Comparison of ENCODE assay signal across 10 cellular contexts in the genomic region with DNA sequence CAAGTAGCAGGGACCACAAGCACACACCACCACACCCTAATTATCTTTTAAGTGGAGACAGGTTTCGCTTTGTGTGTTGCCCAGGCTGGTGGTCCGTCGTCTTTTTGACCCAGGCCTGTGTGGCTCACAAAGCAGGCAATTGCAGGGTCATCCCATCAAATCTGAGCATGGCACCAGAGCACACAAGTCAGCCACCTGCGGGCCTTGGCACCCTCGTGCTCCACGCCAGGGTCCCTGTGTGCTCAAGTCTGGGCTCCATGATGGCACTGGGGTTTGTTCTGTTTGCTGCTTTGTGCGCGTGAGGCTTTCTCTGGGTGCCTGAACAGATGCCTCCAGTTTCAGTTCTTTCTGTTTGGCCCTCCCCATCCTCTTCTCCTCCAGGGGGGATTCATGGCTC. TPM values are rescaled to one million over a fixed set of nuclear protein-coding genes. Genes with fewer than 3 reads are reported as not detected.
DNase-seq lines count a peak whose midpoint lies in the region; ATAC-seq and TF ChIP-seq lines count a peak whose summit lies in the region.
"Had no signal": no experiment of that assay in that cellular context is flagged by ENCODE, and none has a peak within 500 bp of the region (broad histone marks: within the 10 kb centered on the region; RNA-seq: fewer than 3 reads in every experiment).

No MANE protein-coding gene starts in this region.

- no peaks in the 10 kb centered on the region for H3K27me3 ChIP-seq in BLaER1

- H3K9ac ChIP-seq in BLaER1: peak overlapping the region; percentile 92

- no peaks in the 10 kb centered on the region for H3K9me3 ChIP-seq in BLaER1

- peak overlapping the region; percentile 96 for H3K27ac Mint-ChIP-seq in HFFc6
- H3K27ac Mint-ChIP-seq in naive B cell: peak overlapping the region in 2 of 6 donors; percentile 30 to 78

- no peak for TF ChIP-seq CTCF in HFFc6 (IDR thresholded peaks at IDR 0.05)

- H3K27ac ChIP-seq in BLaER1 (peak overlapping the region; percentile 95), angular gyrus (ENCODE audit: low read depth, low read length) (peak overlapping the region; percentile 15)

- H3K36me3 Mint-ChIP-seq in HFFc6 (ENCODE audit: low read depth): peaks cover 8% of the 10 kb centered on the region
- H3K36me3 Mint-ChIP-seq in naive B cell: no peaks in the 10 kb centered on the region

- H4K20me1 ChIP-seq in BLaER1: peaks cover 73% of the 10 kb centered on the region

- peaks cover 78% of the 10 kb centered on the region for H3K4me1 ChIP-seq in BLaER1

- no peak for DNase-seq in HFFc6
- no peak for DNase-seq in naive B cell
- DNase-seq in head of caudate nucleus: no peak
- no peak for DNase-seq in stimulated activated CD4-positive, alpha-beta T cell treated with anti-CD3 and anti-CD28 coated beads, Interleukin-4, amount 100 ng/mL, for 1 hour

- peak overlapping the region; percentile 91 for H3K4me3 Mint-ChIP-seq in HFFc6
- H3K4me3 Mint-ChIP-seq in naive B cell: peak overlapping the region in 6 of 8 donors; percentile 47 to 86 (median 65)

- H3K4me3 ChIP-seq in BLaER1: no peak overlapping the region

- ATAC-seq in naive B cell (ENCODE audit: low read depth in 2 of 2): no peak
- no peak for ATAC-seq in HG03439 (IDR thresholded peaks at IDR 0.05; ENCODE audit: unreplicated experiment)
- ATAC-seq in GM21723 (IDR thresholded peaks at IDR 0.05; ENCODE audit: unreplicated experiment): no peak

- H3K4me2 ChIP-seq in BLaER1: peak overlapping the region; percentile 97

- intact Hi-C loops in head of caudate nucleus (cut with DNase I): loop anchor here (10.0 kb wide), 1 partner anchor 100 kb away; a partner anchor contains a TSS

- H3K4me1 Mint-ChIP-seq in HFFc6 (ENCODE audit: low read depth): peaks cover 35% of the 10 kb centered on the region
- H3K4me1 Mint-ChIP-seq in naive B cell: peaks cover 13 to 31% (median 29%) of the 10 kb centered on the region in 3 donors

- H3K36me3 ChIP-seq in BLaER1: peaks cover 53% of the 10 kb centered on the region

- H3K27me3 Mint-ChIP-seq in HFFc6 (ENCODE audit: insufficient read depth) (peaks cover 14% of the 10 kb centered on the region), naive B cell (no peaks in the 10 kb centered on the region)

- no peaks in the 10 kb centered on the region for H3K9me3 Mint-ChIP-seq in HFFc6
- H3K9me3 Mint-ChIP-seq in naive B cell: no peaks in the 10 kb centered on the region

RNA-seq across cellular contexts. Expression of a gene that starts 2.4 kb away (rescaled TPM):
- 10 to 100 TPM; 35.3 to 41.4 (median 40.2) TPM for total RNA-seq in HFFc6 (2021; fragmentation: NEBNext Ultra II Directional; extraction: Animal tissue kit (Norgen Biotek cat#: 25700))
- polyA plus RNA-seq in naive B cell (ENCODE audit: low read depth in 6 of 6): 10 to 100 TPM in 1 of 6 donors, 1 to 10 TPM in 5; 4.3 to 11.0 (median 5.0) TPM

RNA-seq across cellular contexts. Expression of a gene that starts 35.1 kb away (rescaled TPM):
- total RNA-seq in HFFc6 (2021; fragmentation: NEBNext Ultra II Directional; extraction: Animal tissue kit (Norgen Biotek cat#: 25700)): not detected
- not detected for polyA plus RNA-seq in naive B cell (ENCODE audit: low read depth in 6 of 6)
- total RNA-seq: cardiac septum, pulmonary artery endothelial cell had no signal

RNA-seq across cellular contexts. Expression of a gene that starts 41.7 kb away (rescaled TPM):
- under 1 TPM in 5 of 6 experiments, not detected in 1; 0.24 to 0.58 (median 0.28) TPM for total RNA-seq in HFFc6 (2021; fragmentation: NEBNext Ultra II Directional; extraction: Animal tissue kit (Norgen Biotek cat#: 25700))
- polyA plus RNA-seq in naive B cell (ENCODE audit: low read depth in 6 of 6): 1 to 10 TPM in 4 of 6 donors, under 1 TPM in 2; 0.90 to 3.4 (median 1.9) TPM

RNA-seq across cellular contexts. Expression of a gene that starts 44.6 kb away (rescaled TPM):
- 10 to 100 TPM; 30.4 to 39.5 (median 35.4) TPM for total RNA-seq in HFFc6 (2021; fragmentation: NEBNext Ultra II Directional; extraction: Animal tissue kit (Norgen Biotek cat#: 25700))
- 10 to 100 TPM in 5 of 6 donors, 1 to 10 TPM in 1; 4.5 to 22.2 (median 12.7) TPM for polyA plus RNA-seq in naive B cell (ENCODE audit: low read depth in 6 of 6)
